Comparison of ENCODE assay signal across 1 cellular context in genomic region chr19:7874857-7875393, GRCh38.
TF ChIP-seq lines count a peak whose summit lies in the region.

No MANE protein-coding gene starts in this region.

TF ChIP-seq in HEK293, 187 proteins besides CTCF, POLR2A, EP300 and RAD21 (continued from another document):
- peak; percentile 35; the same call in 1 of the 2 replicates for TF ChIP-seq SCRT1 (tag by site-specific recombination; IDR thresholded peaks at IDR 0.05; ENCODE audit: borderline replicate concordance)
- TF ChIP-seq PATZ1 (tag by site-specific recombination; IDR thresholded peaks at IDR 0.05) = 0 out of 2 replicates have a peak, but pooled peaks have one; percentile 82
- no peak for TF ChIP-seq BCL11A (tag by site-specific recombination; IDR thresholded peaks at IDR 0.05; ENCODE audit: low read depth)
- TF ChIP-seq PRDM4 (tag by site-specific recombination; IDR thresholded peaks at IDR 0.05) = no peak
- no peak for TF ChIP-seq GFI1B (tag by site-specific recombination; IDR thresholded peaks at IDR 0.05)
- no peak for TF ChIP-seq SP2 (tag by site-specific recombination; IDR thresholded peaks at IDR 0.05)
- TF ChIP-seq ZNF26 (tag by site-specific recombination; IDR thresholded peaks at IDR 0.05) = no peak
- TF ChIP-seq ZNF175 (tag by site-specific recombination; IDR thresholded peaks at IDR 0.05) = no peak
- TF ChIP-seq MYNN (tag by site-specific recombination; IDR thresholded peaks at IDR 0.05; ENCODE audit: borderline replicate concordance) = no peak
- no peak for TF ChIP-seq ELK4 (IDR thresholded peaks at IDR 0.05; ENCODE audit: borderline replicate concordance, low read depth, low read length)
- TF ChIP-seq ZNF610 (tag by site-specific recombination; IDR thresholded peaks at IDR 0.05; ENCODE audit: borderline replicate concordance) = no peak
- no peak for TF ChIP-seq ZNF529 (tag by site-specific recombination; IDR thresholded peaks at IDR 0.05; ENCODE audit: insufficient replicate concordance)
